In genomic region chr19:20077791-20078463, GRCh38 we compare ENCODE assay signal across 8 cellular contexts. TPM values are rescaled to one million over a fixed set of nuclear protein-coding genes. Genes with fewer than 3 reads are reported as not detected.
DNase-seq lines count a peak whose midpoint lies in the region; ATAC-seq, FAIRE-seq and TF ChIP-seq lines count a peak whose summit lies in the region.

Gene ZNF90 (plus strand): TSS chr19:20078000. CDS start chr19:20078133, 133 bp downstream.

- peak; percentile 77 for ATAC-seq in GM21528 (IDR thresholded peaks at IDR 0.05; ENCODE audit: low FRiP score, unreplicated experiment)

- TF ChIP-seq POLR2A in lower leg skin (IDR thresholded peaks at IDR 0.05): no peak

- 0 to 2% methylated on average over 17 to 27 of the region's 28 CpGs for WGBS in lower leg skin, 2 donors

- H3K4me3 ChIP-seq in MG63 (peak within 1 kb of the TSS; percentile 50), lower leg skin (ENCODE audit: low read depth, poor library complexity, severe bottlenecking) (peak within 1 kb of the TSS; percentile 23)

- H3K36me3 ChIP-seq in MG63: no peaks in the 10 kb centered on the region

- DNase-seq in D721Med (ENCODE audit: insufficient read length, low spot score) (peak; percentile 78), MG63 (peak; percentile 91), ecto neural progenitor cell (ENCODE audit: low spot score) (peak; percentile 94), lower leg skin (ENCODE audit: low spot score in 2 of 2) (peak; percentile 95 to 99), NCI-H446 (lab: John Stamatoyannopoulos, UW) (no peak)
- DNase-seq in activated CD4-positive, alpha-beta T cell treated with anti-CD3 and anti-CD28 coated beads, Interleukin-2, amount 50 U/mL, for 4 hours: peak; percentile 80
- peak; percentile 76 to 79 for DNase-seq in stimulated activated CD4-positive, alpha-beta T cell treated with anti-CD3 and anti-CD28 coated beads, Interleukin-2, amount 100 ng/mL, for 48 hours

- no peaks in the 10 kb centered on the region for H3K27me3 ChIP-seq in MG63

- TF ChIP-seq CTCF in D721Med (IDR thresholded peaks at IDR 0.05; ENCODE audit: insufficient read depth, missing control alignments): no peak
- TF ChIP-seq CTCF in lower leg skin (IDR thresholded peaks at IDR 0.05): no peak

- H3K9me3 ChIP-seq in MG63: peaks cover 7% of the 10 kb centered on the region; the same call in 1 of the 2 replicates

- intact Hi-C loops in lower leg skin (cut with DNase I; ENCODE audit: low total_unique reads): no loop called here

- FAIRE-seq in D721Med (lab: Jason Lieb, UNC): peak; percentile 87

RNA-seq across cellular contexts. Expression of gene ZNF90, which starts in this region (rescaled TPM):
- 0.40 and 0.99 TPM in 2 replicates for total RNA-seq in MG63 (2014; rRNA removed; shearing (Covaris generic); ENCODE audit: low replicate concordance)
- 1 to 10 TPM; 1.6 to 5.5 (median 1.8) TPM for total RNA-seq in lower leg skin

Comparison
In these comparisons a context has a peak if more than half of its experiments do, and no peak if none do; other contexts are left out.
1. Peak in DNase-seq and H3K4me3 ChIP-seq in MG63; RNA of the gene not detected or under 1 TPM.
2. DNase-seq: peak in D721Med (single experiment), activated CD4-positive, alpha-beta T cell treated with anti-CD3 and anti-CD28 coated beads, Interleukin-2, amount 50 U/mL, for 4 hours (2 of 2), ecto neural progenitor cell (single experiment), lower leg skin (2 of 2) and stimulated activated CD4-positive, alpha-beta T cell treated with anti-CD3 and anti-CD28 coated beads, Interleukin-2, amount 100 ng/mL, for 48 hours (2 of 2); none in NCI-H446 (0 of 2).